ENCODE assay signal across 8 cellular contexts in the genomic region with DNA sequence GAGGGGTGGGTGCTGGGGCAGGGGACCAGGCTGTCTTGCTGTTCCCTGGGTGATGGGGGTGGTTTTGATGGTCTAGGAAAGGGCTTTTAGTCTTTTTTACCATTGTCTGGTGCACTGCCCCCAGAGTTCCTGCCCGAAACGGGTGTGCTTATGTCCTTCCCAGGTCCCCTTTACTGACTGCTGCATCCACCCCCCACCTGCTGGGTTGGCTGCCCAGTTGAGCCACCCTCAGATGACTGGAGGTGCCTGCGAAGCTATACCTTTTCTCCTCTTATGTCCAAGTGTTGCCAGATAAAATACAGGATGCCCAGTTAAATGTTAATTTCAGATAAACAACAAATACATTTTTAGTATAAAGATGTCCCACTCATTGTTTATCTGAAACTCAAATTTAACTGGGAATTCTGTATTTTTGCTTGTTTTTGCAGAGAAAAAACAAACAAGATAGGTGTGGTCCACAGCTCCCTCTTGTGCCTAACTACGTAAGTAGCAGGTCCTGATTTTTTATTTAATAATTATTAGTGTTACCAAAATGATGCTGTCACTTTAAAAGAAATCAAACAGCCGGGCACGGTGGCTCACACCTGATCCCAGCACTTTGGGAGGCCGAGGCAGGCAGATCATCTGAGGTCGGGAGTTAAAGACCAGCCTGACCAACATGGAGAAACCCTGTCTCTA. TPM values are rescaled to one million over a fixed set of nuclear protein-coding genes. Genes with fewer than 3 reads are reported as not detected.
DNase-seq lines count a peak whose midpoint lies in the region; ATAC-seq, FAIRE-seq and TF ChIP-seq lines count a peak whose summit lies in the region.

No MANE protein-coding gene starts in this region.

- intact Hi-C loops in activated CD8-positive, alpha-beta T cell treated with anti-CD3 and anti-CD28 coated beads for 36 hours (cut with micrococcal nuclease) = loop anchor here (5.0 kb wide), 1 partner anchor 113 kb away; no protein-coding TSS in a partner anchor
- intact Hi-C loops in transverse colon (cut with DNase I; ENCODE audit: low total_unique reads) = loop anchor here (2.0 kb wide), 1 partner anchor 121 kb away; no protein-coding TSS in a partner anchor
- intact Hi-C loops in activated CD4-positive, alpha-beta T cell treated with anti-CD3 and anti-CD28 coated beads for 36 hours (cut with DNase I, micrococcal nuclease) = loop anchor here (1.0 kb wide), 1 partner anchor 113 kb away; no protein-coding TSS in a partner anchor

- no peak overlapping the region for H3K4me3 Mint-ChIP-seq in activated CD8-positive, alpha-beta T cell treated with anti-CD3 and anti-CD28 coated beads for 36 hours
- no peak overlapping the region for H3K4me3 Mint-ChIP-seq in activated CD8-positive, alpha-beta T cell treated with anti-CD3 and anti-CD28 coated beads, Interleukin-2, amount 10 ng/mL, durations not matched to agents 7 days and 5 days
- no peak overlapping the region for H3K4me3 Mint-ChIP-seq in activated CD4-positive, alpha-beta T cell treated with anti-CD3 and anti-CD28 coated beads for 36 hours

- H3K4me1 Mint-ChIP-seq in activated CD8-positive, alpha-beta T cell treated with anti-CD3 and anti-CD28 coated beads for 36 hours (ENCODE audit: low read depth) = no peaks in the 10 kb centered on the region
- no peaks in the 10 kb centered on the region for H3K4me1 Mint-ChIP-seq in activated CD8-positive, alpha-beta T cell treated with anti-CD3 and anti-CD28 coated beads, Interleukin-2, amount 10 ng/mL, durations not matched to agents 7 days and 5 days (ENCODE audit: low read depth)
- H3K4me1 Mint-ChIP-seq in activated CD4-positive, alpha-beta T cell treated with anti-CD3 and anti-CD28 coated beads for 36 hours = no peaks in the 10 kb centered on the region

- H3K27ac Mint-ChIP-seq in activated CD8-positive, alpha-beta T cell treated with anti-CD3 and anti-CD28 coated beads for 36 hours = no peak overlapping the region
- H3K27ac Mint-ChIP-seq in activated CD8-positive, alpha-beta T cell treated with anti-CD3 and anti-CD28 coated beads, Interleukin-2, amount 10 ng/mL, durations not matched to agents 7 days and 5 days = no peak overlapping the region
- H3K27ac Mint-ChIP-seq in activated CD4-positive, alpha-beta T cell treated with anti-CD3 and anti-CD28 coated beads for 36 hours = no peak overlapping the region

- peak; percentile 65 for FAIRE-seq in TTC549 (lab: Jason Lieb, UNC)

- peaks cover 17% of the 10 kb centered on the region for H3K27me3 Mint-ChIP-seq in activated CD8-positive, alpha-beta T cell treated with anti-CD3 and anti-CD28 coated beads for 36 hours
- peaks cover 14% of the 10 kb centered on the region for H3K27me3 Mint-ChIP-seq in activated CD8-positive, alpha-beta T cell treated with anti-CD3 and anti-CD28 coated beads, Interleukin-2, amount 10 ng/mL, durations not matched to agents 7 days and 5 days (ENCODE audit: low read depth)
- peaks cover 14% of the 10 kb centered on the region for H3K27me3 Mint-ChIP-seq in activated CD4-positive, alpha-beta T cell treated with anti-CD3 and anti-CD28 coated beads for 36 hours

- no peak for TF ChIP-seq POLR2A in transverse colon (IDR thresholded peaks at IDR 0.05)

- POLR2A ChIA-PET in activated CD8-positive, alpha-beta T cell treated with anti-CD3 and anti-CD28 coated beads for 36 hours (lab: Charles Lee) = interaction anchor here (0.7 kb wide), 1 partner anchor 120 kb away, joined by 3 read pairs; no protein-coding TSS in a partner anchor
- POLR2A ChIA-PET in activated CD8-positive, alpha-beta T cell treated with anti-CD3 and anti-CD28 coated beads, Interleukin-2, amount 10 ng/mL, durations not matched to agents 7 days and 5 days (lab: Charles Lee) = no interaction called here
- POLR2A ChIA-PET in activated CD4-positive, alpha-beta T cell treated with anti-CD3 and anti-CD28 coated beads for 36 hours (lab: Charles Lee) = no interaction called here

- no peak overlapping the region for H3K4me3 ChIP-seq in transverse colon

- H3K27ac ChIP-seq in transverse colon = no peak overlapping the region

- TF ChIP-seq CTCF in activated CD8-positive, alpha-beta T cell treated with anti-CD3 and anti-CD28 coated beads for 36 hours (IDR thresholded peaks at IDR 0.05) = peak; percentile 58
- peak; percentile 45 to 65 (median 55) for TF ChIP-seq CTCF in transverse colon (IDR thresholded peaks at IDR 0.05)

- H3K9me3 Mint-ChIP-seq in activated CD8-positive, alpha-beta T cell treated with anti-CD3 and anti-CD28 coated beads for 36 hours = peaks cover 3% of the 10 kb centered on the region
- no peaks in the 10 kb centered on the region for H3K9me3 Mint-ChIP-seq in activated CD8-positive, alpha-beta T cell treated with anti-CD3 and anti-CD28 coated beads, Interleukin-2, amount 10 ng/mL, durations not matched to agents 7 days and 5 days (ENCODE audit: insufficient read depth)
- peaks cover 3% of the 10 kb centered on the region for H3K9me3 Mint-ChIP-seq in activated CD4-positive, alpha-beta T cell treated with anti-CD3 and anti-CD28 coated beads for 36 hours (ENCODE audit: low read depth)

- no peak for TF ChIP-seq EP300 in transverse colon (IDR thresholded peaks at IDR 0.05; ENCODE audit: low read depth)

- ATAC-seq in activated CD8-positive, alpha-beta T cell treated with anti-CD3 and anti-CD28 coated beads for 36 hours = no peak
- ATAC-seq in activated CD8-positive, alpha-beta T cell treated with anti-CD3 and anti-CD28 coated beads, Interleukin-2, amount 10 ng/mL, durations not matched to agents 7 days and 5 days = no peak
- ATAC-seq in activated CD4-positive, alpha-beta T cell treated with anti-CD3 and anti-CD28 coated beads for 36 hours = no peak
- no peak for ATAC-seq in HG03196 (IDR thresholded peaks at IDR 0.05; ENCODE audit: unreplicated experiment)
- ATAC-seq in GM18498 (IDR thresholded peaks at IDR 0.05; ENCODE audit: unreplicated experiment) = no peak

- no peaks in the 10 kb centered on the region for H3K4me1 ChIP-seq in transverse colon

- CTCF ChIA-PET in activated CD8-positive, alpha-beta T cell treated with anti-CD3 and anti-CD28 coated beads for 36 hours (lab: Charles Lee) = interaction anchor here (0.7 to 4.4 kb wide), 16 partner anchors 30 to 137 kb away, joined by 3 to 35 read pairs (median 3); no protein-coding TSS in a partner anchor
- CTCF ChIA-PET in activated CD8-positive, alpha-beta T cell treated with anti-CD3 and anti-CD28 coated beads, Interleukin-2, amount 10 ng/mL, durations not matched to agents 7 days and 5 days (lab: Charles Lee) = interaction anchor here (0.7 to 3.8 kb wide), 10 partner anchors 14 to 292 kb away, joined by 3 to 22 read pairs (median 3); a partner anchor contains a TSS
- CTCF ChIA-PET in activated CD4-positive, alpha-beta T cell treated with anti-CD3 and anti-CD28 coated beads for 36 hours (lab: Charles Lee) = interaction anchor here (0.6 to 2.6 kb wide), 6 partner anchors 64 to 192 kb away, joined by 3 to 12 read pairs (median 4); a partner anchor contains a TSS

- no peak for DNase-seq in activated CD8-positive, alpha-beta T cell treated with anti-CD3 and anti-CD28 coated beads for 36 hours
- DNase-seq in activated CD8-positive, alpha-beta T cell treated with anti-CD3 and anti-CD28 coated beads, Interleukin-2, amount 10 ng/mL, durations not matched to agents 7 days and 5 days = no peak
- peak; percentile 66 for DNase-seq in inferior parietal cortex (ENCODE audit: extremely low spot score)
- DNase-seq in transverse colon = no peak
- no peak for DNase-seq in activated CD4-positive, alpha-beta T cell treated with anti-CD3 and anti-CD28 coated beads for 36 hours

- H3K36me3 ChIP-seq in transverse colon = no peaks in the 10 kb centered on the region

- H3K9me3 ChIP-seq in transverse colon = no peaks in the 10 kb centered on the region

- H3K27me3 ChIP-seq in transverse colon = peaks cover 20% of the 10 kb centered on the region

- 0 to 18% methylated on average over 1 to 8 of the region's 8 CpGs for WGBS in transverse colon (ENCODE audit: low coverage in 1 of 2), 2 donors

- in situ Hi-C loops in transverse colon (cut with MboI; ENCODE audit: low pct_ligation_motif_present in 1 of 4, low pct_unique_long_range_greater_than_20kb in 1 of 4, low sequenced_read_pairs in 3 of 4) = loop anchor here (5.0 to 25.0 kb wide), 4 partner anchors 55 to 237 kb away; a partner anchor contains a TSS

- no peaks in the 10 kb centered on the region for H3K36me3 Mint-ChIP-seq in activated CD8-positive, alpha-beta T cell treated with anti-CD3 and anti-CD28 coated beads for 36 hours (ENCODE audit: low read depth)
- no peaks in the 10 kb centered on the region for H3K36me3 Mint-ChIP-seq in activated CD8-positive, alpha-beta T cell treated with anti-CD3 and anti-CD28 coated beads, Interleukin-2, amount 10 ng/mL, durations not matched to agents 7 days and 5 days (ENCODE audit: low read depth)
- no peaks in the 10 kb centered on the region for H3K36me3 Mint-ChIP-seq in activated CD4-positive, alpha-beta T cell treated with anti-CD3 and anti-CD28 coated beads for 36 hours (ENCODE audit: low read depth)

RNA-seq across cellular contexts. Expression of a gene that starts 6.1 kb away (rescaled TPM):
- 10 to 100 TPM; 16.1 to 18.0 TPM for total RNA-seq in activated CD8-positive, alpha-beta T cell treated with anti-CD3 and anti-CD28 coated beads for 36 hours
- 10 to 100 TPM; 12.8 to 15.1 TPM for total RNA-seq in activated CD8-positive, alpha-beta T cell treated with anti-CD3 and anti-CD28 coated beads, Interleukin-2, amount 10 ng/mL, durations not matched to agents 7 days and 5 days
- 10 to 100 TPM in 3 of 4 donors, 1 to 10 TPM in 1; 9.2 to 25.1 (median 18.8) TPM for total RNA-seq in transverse colon
- 10 to 100 TPM; 16.4 to 16.9 TPM for total RNA-seq in activated CD4-positive, alpha-beta T cell treated with anti-CD3 and anti-CD28 coated beads for 36 hours

RNA-seq across cellular contexts. Expression of a gene that starts 6.3 kb away (rescaled TPM):
- 1 to 10 TPM; 8.4 to 9.6 TPM for total RNA-seq in activated CD8-positive, alpha-beta T cell treated with anti-CD3 and anti-CD28 coated beads for 36 hours
- 1 to 10 TPM; 7.6 to 8.1 TPM for total RNA-seq in activated CD8-positive, alpha-beta T cell treated with anti-CD3 and anti-CD28 coated beads, Interleukin-2, amount 10 ng/mL, durations not matched to agents 7 days and 5 days
- 10 to 100 TPM in 3 of 4 donors, not detected in 1; 11.1 to 16.9 (median 16.7) TPM for total RNA-seq in transverse colon
- total RNA-seq in activated CD4-positive, alpha-beta T cell treated with anti-CD3 and anti-CD28 coated beads for 36 hours = 1 to 10 TPM; 2.3 to 7.9 TPM

RNA-seq across cellular contexts. Expression of a gene that starts 32.7 kb away (rescaled TPM):
- total RNA-seq in activated CD8-positive, alpha-beta T cell treated with anti-CD3 and anti-CD28 coated beads for 36 hours = 10 to 100 TPM; 22.2 to 23.6 TPM
- 10 to 100 TPM; 31.5 to 33.4 TPM for total RNA-seq in activated CD8-positive, alpha-beta T cell treated with anti-CD3 and anti-CD28 coated beads, Interleukin-2, amount 10 ng/mL, durations not matched to agents 7 days and 5 days
- total RNA-seq in transverse colon = 10 to 100 TPM in 3 of 4 donors, 1 to 10 TPM in 1; 7.6 to 29.5 (median 16.6) TPM
- total RNA-seq in activated CD4-positive, alpha-beta T cell treated with anti-CD3 and anti-CD28 coated beads for 36 hours = 10 to 100 TPM; 35.2 to 50.7 TPM
